In genomic region chr17:31446195-31446967, GRCh38 we compare ENCODE assay signal across 21 cellular contexts. TPM values are rescaled to one million over a fixed set of nuclear protein-coding genes. Genes with fewer than 3 reads are reported as not detected.
DNase-seq lines count a peak whose midpoint lies in the region; ATAC-seq, FAIRE-seq and TF ChIP-seq lines count a peak whose summit lies in the region.
"Had no signal": no experiment of that assay in that cellular context is flagged by ENCODE, and none has a peak within 500 bp of the region (broad histone marks: within the 10 kb centered on the region; RNA-seq: fewer than 3 reads in every experiment).

No MANE protein-coding gene starts in this region.

- H3K9ac ChIP-seq in GM12878 (ENCODE audit: control insufficient read depth, insufficient read depth, low read length) (no peak overlapping the region), keratinocyte (ENCODE audit: control insufficient read depth, extremely low read depth, insufficient read depth, low read length) (no peak overlapping the region)

- ATAC-seq in GM12878 = no peak
- ATAC-seq in CD8-positive, alpha-beta T cell = no peak
- ATAC-seq: pancreas had no signal

- CTCF ChIA-PET in activated naive CD4-positive, alpha-beta T cell treated with anti-CD3 and anti-CD28 coated beads, Interleukin-2, amount 10 ng/mL, durations not matched to agents 7 days and 5 days (lab: Charles Lee) = no interaction called here
- CTCF ChIA-PET in GM12878 (lab: Yijun Ruan, JAX) = interaction anchor here (2.2 kb wide), 1 partner anchor 8 kb away, joined by 6 read pairs; no protein-coding TSS in a partner anchor
- CTCF ChIA-PET in CD8-positive, alpha-beta T cell (lab: Charles Lee) = interaction anchor here (1.0 to 1.5 kb wide), 2 partner anchors 63 kb away, joined by 3 to 6 read pairs; no protein-coding TSS in a partner anchor

- 43% methylated on average over 13 of the region's 13 CpGs for WGBS in GM12878 (ENCODE audit: insufficient coverage, insufficient replicate concordance, low lambda C conversion rate, missing lambda C conversion rate)

- TF ChIP-seq RAD21 in GM12878 (IDR thresholded peaks at IDR 0.05; ENCODE audit: insufficient read depth, low read depth, low read length) = no peak

- H3K79me2 ChIP-seq in GM12878 (ENCODE audit: control insufficient read depth, insufficient read depth, low read length) = no peaks in the 10 kb centered on the region
- no peaks in the 10 kb centered on the region for H3K79me2 ChIP-seq in keratinocyte (ENCODE audit: control insufficient read depth, insufficient read depth, low read length)

- H3K9me1 ChIP-seq in keratinocyte (ENCODE audit: control insufficient read depth, extremely low read depth, insufficient read depth, low read length) = no peaks in the 10 kb centered on the region

- H3K4me3 ChIP-seq in GM12878 (no peak overlapping the region), keratinocyte (ENCODE audit: control insufficient read depth in 2 of 3, extremely low read depth in 1 of 3, insufficient read depth in 2 of 3, low read depth in 1 of 3, low read length in 3 of 3) (no peak overlapping the region)
- H3K4me3 ChIP-seq in CD8-positive, alpha-beta T cell (ENCODE audit: low read depth, low read length) = no peak overlapping the region
- H3K4me3 ChIP-seq: breast epithelium, pancreas, Peyer's patch had no signal

- FAIRE-seq in GM12878 (lab: Jason Lieb, UNC) (no peak), keratinocyte (lab: Jason Lieb, UNC) (no peak), urothelium cell line (lab: Jason Lieb, UNC) (peak; percentile 23)
- FAIRE-seq: endometrium, pancreas had no signal

- H3K36me3 ChIP-seq in GM12878 (ENCODE audit: control insufficient read depth in 2 of 2, insufficient read depth in 2 of 2, low read length in 1 of 2) (no peaks in the 10 kb centered on the region), keratinocyte (ENCODE audit: control insufficient read depth in 2 of 2, extremely low read depth in 1 of 2, insufficient read depth in 2 of 2, low read length in 2 of 2) (no peaks in the 10 kb centered on the region)
- no peaks in the 10 kb centered on the region for H3K36me3 ChIP-seq in CD8-positive, alpha-beta T cell (ENCODE audit: insufficient read depth, low read length)
- H3K36me3 ChIP-seq: breast epithelium, pancreas, Peyer's patch had no signal

- DNase-seq in activated naive CD4-positive, alpha-beta T cell treated with anti-CD3 and anti-CD28 coated beads, Interleukin-2, amount 10 ng/mL, durations not matched to agents 7 days and 5 days = peak; percentile 14
- DNase-seq in activated naive CD4-positive, alpha-beta T cell (lab: John Stamatoyannopoulos, UW) = no peak
- no peak for DNase-seq in GM12878 (ENCODE audit: low read depth, low spot score)
- no peak for DNase-seq in keratinocyte (ENCODE audit: low read depth, low spot score)
- no peak for DNase-seq in urothelium cell line (ENCODE audit: low spot score)
- no peak for DNase-seq in HPDE6-E6E7 (ENCODE audit: extremely low spot score)
- no peak for DNase-seq in OCI-M2 (lab: John Stamatoyannopoulos, UW; ENCODE audit: unreplicated experiment)
- no peak for DNase-seq in CD8-positive, alpha-beta T cell
- DNase-seq: activated CD4-positive, CD25-positive, alpha-beta regulatory T cell treated with anti-CD3 and anti-CD28 coated beads, Interleukin-2, amount 50 U/mL, for 72 hours; activated naive CD4-positive, alpha-beta T cell treated with anti-CD3 and anti-CD28 coated beads for 36 hours; CD8-positive, alpha-beta memory T cell; immature natural killer cell; MM.1S; NCI-H2081; NCI-H69; Peyer's patch; stimulated activated CD4-positive, alpha-beta T cell treated with anti-CD3 and anti-CD28 coated beads, Interleukin-12 subunit alpha, Interleukin-12 subunit beta, amount 100 ng/mL, for 4 hours had no signal

- H3K9me3 Mint-ChIP-seq in activated naive CD4-positive, alpha-beta T cell treated with anti-CD3 and anti-CD28 coated beads, Interleukin-2, amount 10 ng/mL, durations not matched to agents 7 days and 5 days = no peaks in the 10 kb centered on the region
- no peaks in the 10 kb centered on the region for H3K9me3 Mint-ChIP-seq in CD8-positive, alpha-beta T cell
- H3K9me3 Mint-ChIP-seq: activated naive CD4-positive, alpha-beta T cell treated with anti-CD3 and anti-CD28 coated beads for 36 hours; CD8-positive, alpha-beta memory T cell; immature natural killer cell had no signal

- no peak overlapping the region for H3K27ac Mint-ChIP-seq in activated naive CD4-positive, alpha-beta T cell treated with anti-CD3 and anti-CD28 coated beads, Interleukin-2, amount 10 ng/mL, durations not matched to agents 7 days and 5 days
- H3K27ac Mint-ChIP-seq in CD8-positive, alpha-beta T cell = no peak overlapping the region
- H3K27ac Mint-ChIP-seq: activated naive CD4-positive, alpha-beta T cell treated with anti-CD3 and anti-CD28 coated beads for 36 hours had no signal

- dilution Hi-C loops in keratinocyte (cut with MboI; ENCODE audit: extremely low pct_ligation_motif_present, low sequenced_read_pairs) = loop anchor here (25.0 kb wide), 1 partner anchor 416 kb away; the partner anchor contains the start of gene COPRS

- in situ Hi-C loops in GM12878 (cut with MboI) = no loop called here

- no TSS peak for BruUV-seq in GM12878 (replicated peaks; lab: Mats Ljungman, UMichigan)

- no peaks in the 10 kb centered on the region for H4K20me1 ChIP-seq in GM12878 (ENCODE audit: control insufficient read depth, insufficient read depth)
- no peaks in the 10 kb centered on the region for H4K20me1 ChIP-seq in keratinocyte (ENCODE audit: control insufficient read depth, extremely low read depth, insufficient read depth, low read length)

- TF ChIP-seq CTCF in GM12878 (IDR thresholded peaks at IDR 0.05 in 2 of 3, conservative IDR thresholded peaks at IDR 0.05 in 1 of 3; ENCODE audit: control insufficient read depth in 2 of 3, extremely low read depth in 1 of 3, insufficient read depth in 1 of 3, low read depth in 3 of 3, low read length in 3 of 3) = peak in 1 of 3 experiments; percentile 23; a peak in 1 of 6 replicates
- TF ChIP-seq CTCF in keratinocyte (optimal IDR thresholded peaks at IDR 0.05 in 1 of 3, IDR thresholded peaks at IDR 0.05 in 1 of 3, conservative IDR thresholded peaks at IDR 0.05 in 1 of 3; ENCODE audit: extremely low read depth in 1 of 3, insufficient read depth in 2 of 3, low read length in 3 of 3) = peak; percentile 7 to 53 (median 24)
- TF ChIP-seq CTCF in CD8-positive, alpha-beta T cell (IDR thresholded peaks at IDR 0.05) = no peak

- H3K27me3 ChIP-seq in GM12878 (replicated peaks in 1 of 2; ENCODE audit: control insufficient read depth in 2 of 2, insufficient read depth in 2 of 2, low read length in 1 of 2) (no peaks in the 10 kb centered on the region), keratinocyte (ENCODE audit: control insufficient read depth, extremely low read depth, insufficient read depth, low read length) (no peaks in the 10 kb centered on the region)
- no peaks in the 10 kb centered on the region for H3K27me3 ChIP-seq in CD8-positive, alpha-beta T cell (ENCODE audit: insufficient read depth, low read length)
- H3K27me3 ChIP-seq: breast epithelium, pancreas, Peyer's patch had no signal

- H2AFZ ChIP-seq in GM12878 (ENCODE audit: control insufficient read depth, low read depth, low read length) (no peak overlapping the region), keratinocyte (ENCODE audit: control insufficient read depth, low read length) (no peak overlapping the region)

- H3K27ac ChIP-seq in GM12878 (ENCODE audit: control insufficient read depth, insufficient read depth) = no peak overlapping the region
- H3K27ac ChIP-seq in keratinocyte (ENCODE audit: control insufficient read depth, insufficient read depth, low read length) = no peak overlapping the region
- no peak overlapping the region for H3K27ac ChIP-seq in CD8-positive, alpha-beta T cell (ENCODE audit: low read depth, low read length)
- H3K27ac ChIP-seq: breast epithelium, pancreas, Peyer's patch had no signal

- H3K36me3 Mint-ChIP-seq in activated naive CD4-positive, alpha-beta T cell treated with anti-CD3 and anti-CD28 coated beads, Interleukin-2, amount 10 ng/mL, durations not matched to agents 7 days and 5 days = no peaks in the 10 kb centered on the region
- no peaks in the 10 kb centered on the region for H3K36me3 Mint-ChIP-seq in CD8-positive, alpha-beta T cell
- H3K36me3 Mint-ChIP-seq: CD8-positive, alpha-beta memory T cell; immature natural killer cell had no signal

- peaks cover 7% of the 10 kb centered on the region for H3K4me1 ChIP-seq in GM12878 (ENCODE audit: control insufficient read depth, insufficient read depth, low read length)
- no peaks in the 10 kb centered on the region for H3K4me1 ChIP-seq in keratinocyte (ENCODE audit: control insufficient read depth, extremely low read depth, insufficient read depth, low read length)
- H3K4me1 ChIP-seq in CD8-positive, alpha-beta T cell (ENCODE audit: insufficient read depth, low read length) = no peaks in the 10 kb centered on the region
- H3K4me1 ChIP-seq: breast epithelium, pancreas, Peyer's patch had no signal

- H3K27me3 Mint-ChIP-seq in activated naive CD4-positive, alpha-beta T cell treated with anti-CD3 and anti-CD28 coated beads, Interleukin-2, amount 10 ng/mL, durations not matched to agents 7 days and 5 days = peaks cover 16% of the 10 kb centered on the region
- H3K27me3 Mint-ChIP-seq in CD8-positive, alpha-beta T cell (ENCODE audit: low read depth) = no peaks in the 10 kb centered on the region

- no peak overlapping the region for H3K4me2 ChIP-seq in GM12878 (ENCODE audit: control insufficient read depth, insufficient read depth)
- no peak overlapping the region for H3K4me2 ChIP-seq in keratinocyte (ENCODE audit: control insufficient read depth, extremely low read depth, insufficient read depth, low read depth, low read length)

- SMC1A ChIA-PET in GM12878 (lab: Charles Lee; ENCODE audit: uncharacterized antibody, unreplicated experiment) = no interaction called here

- no peak for TF ChIP-seq EP300 in GM12878 (IDR thresholded peaks at IDR 0.05; ENCODE audit: borderline replicate concordance in 1 of 2, control insufficient read depth in 1 of 2, low read depth in 2 of 2, low read length in 2 of 2)

- no peaks in the 10 kb centered on the region for H3K4me1 Mint-ChIP-seq in activated naive CD4-positive, alpha-beta T cell treated with anti-CD3 and anti-CD28 coated beads, Interleukin-2, amount 10 ng/mL, durations not matched to agents 7 days and 5 days
- H3K4me1 Mint-ChIP-seq in CD8-positive, alpha-beta T cell (ENCODE audit: low read depth) = no peaks in the 10 kb centered on the region
- H3K4me1 Mint-ChIP-seq: CD8-positive, alpha-beta memory T cell had no signal

- RAD21 ChIA-PET in GM12878 (lab: Charles Lee; ENCODE audit: unreplicated experiment) = no interaction called here

- POLR2A ChIA-PET in GM12878 (lab: Charles Lee) = no interaction called here
- POLR2A ChIA-PET in CD8-positive, alpha-beta T cell (lab: Charles Lee) = no interaction called here

- no peaks in the 10 kb centered on the region for H3K9me3 ChIP-seq in GM12878 (replicated peaks; ENCODE audit: control insufficient read depth, insufficient read depth, low read length)
- H3K9me3 ChIP-seq in keratinocyte (ENCODE audit: control insufficient read depth, low read depth, low read length) = no peaks in the 10 kb centered on the region
- no peaks in the 10 kb centered on the region for H3K9me3 ChIP-seq in CD8-positive, alpha-beta T cell (ENCODE audit: low read length)
- H3K9me3 ChIP-seq: breast epithelium, pancreas, Peyer's patch had no signal

- no peak overlapping the region for H3K4me3 Mint-ChIP-seq in activated naive CD4-positive, alpha-beta T cell treated with anti-CD3 and anti-CD28 coated beads, Interleukin-2, amount 10 ng/mL, durations not matched to agents 7 days and 5 days
- H3K4me3 Mint-ChIP-seq in CD8-positive, alpha-beta T cell = no peak overlapping the region
- H3K4me3 Mint-ChIP-seq: activated naive CD4-positive, alpha-beta T cell treated with anti-CD3 and anti-CD28 coated beads for 36 hours; CD8-positive, alpha-beta memory T cell; immature natural killer cell had no signal

- intact Hi-C loops in GM12878 (cut with micrococcal nuclease; ENCODE audit: unreplicated experiment) = no loop called here
- intact Hi-C loops in CD8-positive, alpha-beta T cell (cut with DNase I, micrococcal nuclease) = no loop called here

- TF ChIP-seq POLR2A in GM12878 (IDR thresholded peaks at IDR 0.05; ENCODE audit: low read depth, low read length) = no peak

RNA-seq across cellular contexts. Expression of gene RAB11FIP4, which starts 54.9 kb away (rescaled TPM):
- 40.5 and 45.1 TPM in 2 replicates for total RNA-seq in GM12878 (2013; cell fraction: nucleolus; rRNA removed)
- 21.2 and 22.7 TPM in 2 replicates for total RNA-seq in GM12878 (2014; rRNA removed)
- 18.8 and 20.1 TPM in 2 replicates for total RNA-seq in GM12878 (2014; rRNA removed; fragmentation: Illumina TruSeq; extraction: Trizol)
- total RNA-seq in GM12878 (2021) = 27.0 and 28.7 TPM in 2 replicates
- polyA plus RNA-seq in GM12878 (2011; ENCODE audit: low read depth) = 4.9 TPM
- 15.9 and 18.3 TPM in 2 replicates for polyA plus RNA-seq in GM12878 (2011; rRNA removed)
- polyA plus RNA-seq in GM12878 (2011; cell fraction: cytosol; rRNA removed) = 16.3 and 17.2 TPM in 2 replicates
- 23.3 and 26.8 TPM in 2 replicates for polyA plus RNA-seq in GM12878 (2011; cell fraction: nucleus; rRNA removed)
- 8.4 and 11.3 TPM in 2 replicates for polyA plus RNA-seq in GM12878 (2012)
- polyA plus RNA-seq in GM12878 (2014; fragmentation: Illumina TruSeq; extraction: Trizol) = 9.6 and 15.2 TPM in 2 replicates
- 1 to 10 TPM; 1.4 to 1.8 TPM for polyA plus RNA-seq in GM12878 (2014; fragmentation: Nextera tagmentation; extraction: Ambion mirVana)
- polyA plus RNA-seq in GM12878 (2014; rRNA removed) = 19.0 and 19.8 TPM in 2 replicates
- polyA plus RNA-seq in GM12878 (2016; fragmentation: Nextera tagmentation; extraction: Ambion mirVana) = 10 to 100 TPM; 15.8 to 17.0 TPM
- 31.9 and 40.7 TPM in 2 replicates for polyA minus RNA-seq in GM12878 (2011; rRNA and poly(A)+ RNA removed)
- 8.3 and 12.3 TPM in 2 replicates for polyA minus RNA-seq in GM12878 (2011; cell fraction: cytosol; rRNA and poly(A)+ RNA removed)
- polyA minus RNA-seq in GM12878 (2011; cell fraction: nucleus; rRNA and poly(A)+ RNA removed) = 15.5 and 19.5 TPM in 2 replicates
- 9.1 to 9.3 TPM (median 9.2 TPM) in 3 replicates for polyA plus RNA-seq in keratinocyte
- 22.6 TPM for polyA plus RNA-seq in keratinocyte (2011; ENCODE audit: low read depth)
- polyA plus RNA-seq in keratinocyte (2011; cell fraction: cytosol; rRNA removed) = 7.1 and 9.6 TPM in 2 replicates
- 11.9 and 13.5 TPM in 2 replicates for polyA plus RNA-seq in keratinocyte (2011; cell fraction: nucleus; rRNA removed)
- polyA plus RNA-seq in keratinocyte (2012; ENCODE audit: low replicate concordance) = 8.6 and 8.9 TPM in 2 replicates
- polyA minus RNA-seq in keratinocyte = 12.4 to 13.6 TPM (median 12.9 TPM) in 3 replicates
- polyA minus RNA-seq in keratinocyte (2011; cell fraction: cytosol; rRNA and poly(A)+ RNA removed) = 9.0 TPM
- 11.4 and 11.8 TPM in 2 replicates for polyA minus RNA-seq in keratinocyte (2011; cell fraction: nucleus; rRNA and poly(A)+ RNA removed)
- total RNA-seq in CD8-positive, alpha-beta T cell = 10 to 100 TPM; 82.0 to 86.4 TPM
- total RNA-seq: glomerular endothelial cell had no signal
